ENCODE assay signal across 9 cellular contexts in genomic region chr1:93631626-93632365, GRCh38. TPM values are rescaled to one million over a fixed set of nuclear protein-coding genes. Genes with fewer than 3 reads are reported as not detected.
A peak's percentile ranks its signal among the peaks of the same experiment; 100 is the strongest.
DNase-seq lines count a peak whose midpoint lies in the region; ATAC-seq and TF ChIP-seq lines count a peak whose summit lies in the region.
"Had no signal": no experiment of that assay in that cellular context is flagged by ENCODE, and none has a peak within 500 bp of the region (broad histone marks: within the 10 kb centered on the region; RNA-seq: fewer than 3 reads in every experiment).

No MANE protein-coding gene starts in this region.

- peak; percentile 58 for ATAC-seq in SK-N-SH treated with all-trans-retinoic acid at 6 μM for 48 hours
- ATAC-seq in left colon = peak; percentile 43
- ATAC-seq: effector memory CD8-positive, alpha-beta T cell had no signal

- H3K4me1 ChIP-seq in GM23248 (ENCODE audit: insufficient read depth) = peaks cover 44% of the 10 kb centered on the region
- H3K4me1 ChIP-seq in prostate gland (replicated peaks) = no peaks in the 10 kb centered on the region

- peak in 2 of 4 experiments; percentile 18 to 27 for TF ChIP-seq CTCF in prostate gland (IDR thresholded peaks at IDR 0.05)

- in situ Hi-C loops in GM23248 (cut with MboI) = loop anchor here (10.0 kb wide), 1 partner anchor 173 kb away; no protein-coding TSS in a partner anchor

- H2AFZ ChIP-seq in GM23248 = no peak overlapping the region

- H3F3A ChIP-seq in GM23248 (ENCODE audit: insufficient read depth) = peaks cover 73% of the 10 kb centered on the region

- no peak overlapping the region for H3K9ac ChIP-seq in GM23248

- no peaks in the 10 kb centered on the region for H3K9me3 ChIP-seq in GM23248 (ENCODE audit: low read depth)
- H3K9me3 ChIP-seq in prostate gland = no peaks in the 10 kb centered on the region

- no peak for TF ChIP-seq POLR2A in prostate gland (IDR thresholded peaks at IDR 0.05)

- H3K27ac ChIP-seq in GM23248 = 0 out of 2 replicates have a peak overlapping the region, but pooled peaks have one; percentile 63
- H3K27ac ChIP-seq in substantia nigra (ENCODE audit: low read depth, low read length, poor library complexity, severe bottlenecking) = no peak overlapping the region
- H3K27ac ChIP-seq in prostate gland = no peak overlapping the region

- DNase-seq in DMS53 (lab: John Stamatoyannopoulos, UW) = peak; percentile 60
- no peak for DNase-seq in GM23248
- DNase-seq in left colon = no peak
- no peak for DNase-seq in substantia nigra (lab: John Stamatoyannopoulos, UW)
- DNase-seq in SW480 (ENCODE audit: low spot score) = no peak
- DNase-seq in prostate gland (ENCODE audit: low spot score) = no peak
- no peak for DNase-seq in AG08396 (ENCODE audit: low spot score)
- DNase-seq: effector memory CD8-positive, alpha-beta T cell had no signal

- H3K27me3 ChIP-seq in GM23248 (replicated peaks; ENCODE audit: insufficient read depth) (no peaks in the 10 kb centered on the region), prostate gland (replicated peaks; ENCODE audit: insufficient read depth) (no peaks in the 10 kb centered on the region)

- H3K36me3 ChIP-seq in GM23248 (ENCODE audit: low read depth) = peaks cover 40% of the 10 kb centered on the region; the same call in 1 of the 2 replicates
- no peaks in the 10 kb centered on the region for H3K36me3 ChIP-seq in prostate gland

- H3K79me2 ChIP-seq in GM23248 (ENCODE audit: insufficient read depth) = peaks cover 100% of the 10 kb centered on the region

- 0 out of 2 replicates have a peak, but pooled peaks cover 3% of the 10 kb centered on the region for H4K20me1 ChIP-seq in GM23248 (ENCODE audit: insufficient read depth)

- WGBS in GM23248 (ENCODE audit: low coverage in 1 of 2, low lambda C conversion rate in 2 of 2, missing lambda C conversion rate in 2 of 2), 2 experiments = 88 to 91% methylated on average over 5 of the region's 5 CpGs
- 94% methylated on average over 5 of the region's 5 CpGs for WGBS in prostate gland

- no peaks in the 10 kb centered on the region for H3K9me2 ChIP-seq in GM23248 (ENCODE audit: insufficient read depth)

- intact Hi-C loops in left colon (cut with DNase I, micrococcal nuclease) = loop anchor here (10.0 kb wide), 2 partner anchors 53 to 183 kb away; partner anchors contain the start of gene BCAR3 (in 1 of the 2)
- intact Hi-C loops in prostate gland (cut with DNase I) = loop anchor here (2.0 kb wide), 1 partner anchor 49 kb away; the partner anchor contains the start of gene BCAR3

- H3K4me2 ChIP-seq in GM23248 (ENCODE audit: unreplicated experiment) = no peak overlapping the region

- no peak overlapping the region for H3K4me3 ChIP-seq in GM23248
- H3K4me3 ChIP-seq in prostate gland = no peak overlapping the region

TF ChIP-seq in SK-N-SH treated with all-trans-retinoic acid at 6 μM for 48 hours, 23 proteins besides CTCF, POLR2A, EP300 and RAD21:
- TF ChIP-seq, protein P1, sequence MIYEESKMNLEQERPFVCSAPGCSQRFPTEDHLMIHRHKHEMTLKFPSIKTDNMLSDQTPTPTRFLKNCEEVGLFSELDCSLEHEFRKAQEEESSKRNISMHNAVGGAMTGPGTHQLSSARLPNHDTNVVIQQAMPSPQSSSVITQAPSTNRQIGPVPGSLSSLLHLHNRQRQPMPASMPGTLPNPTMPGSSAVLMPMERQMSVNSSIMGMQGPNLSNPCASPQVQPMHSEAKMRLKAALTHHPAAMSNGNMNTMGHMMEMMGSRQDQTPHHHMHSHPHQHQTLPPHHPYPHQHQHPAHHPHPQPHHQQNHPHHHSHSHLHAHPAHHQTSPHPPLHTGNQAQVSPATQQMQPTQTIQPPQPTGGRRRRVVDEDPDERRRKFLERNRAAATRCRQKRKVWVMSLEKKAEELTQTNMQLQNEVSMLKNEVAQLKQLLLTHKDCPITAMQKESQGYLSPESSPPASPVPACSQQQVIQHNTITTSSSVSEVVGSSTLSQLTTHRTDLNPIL (CRISPR knock-in tag; IDR thresholded peaks at IDR 0.05; ENCODE audit: low read depth) = no peak
- TF ChIP-seq ZNF565 (CRISPR knock-in tag; conservative IDR thresholded peaks at IDR 0.05; ENCODE audit: low read depth) (no peak), ZFP3 (CRISPR knock-in tag; IDR thresholded peaks at IDR 0.05) (no peak), SNAI2 (CRISPR knock-in tag; IDR thresholded peaks at IDR 0.05) (no peak), ZFP30 (CRISPR knock-in tag; IDR thresholded peaks at IDR 0.05) (no peak), CSDC2 (CRISPR knock-in tag; IDR thresholded peaks at IDR 0.05) (no peak), ZC3H10 (CRISPR knock-in tag; IDR thresholded peaks at IDR 0.05) (no peak), GLIS3 (CRISPR knock-in tag; IDR thresholded peaks at IDR 0.05) (no peak), TSHZ2 (CRISPR knock-in tag; IDR thresholded peaks at IDR 0.05) (no peak), ARNTL (CRISPR knock-in tag; IDR thresholded peaks at IDR 0.05; ENCODE audit: borderline replicate concordance, low read depth) (no peak)
- TF ChIP-seq, protein P2, sequence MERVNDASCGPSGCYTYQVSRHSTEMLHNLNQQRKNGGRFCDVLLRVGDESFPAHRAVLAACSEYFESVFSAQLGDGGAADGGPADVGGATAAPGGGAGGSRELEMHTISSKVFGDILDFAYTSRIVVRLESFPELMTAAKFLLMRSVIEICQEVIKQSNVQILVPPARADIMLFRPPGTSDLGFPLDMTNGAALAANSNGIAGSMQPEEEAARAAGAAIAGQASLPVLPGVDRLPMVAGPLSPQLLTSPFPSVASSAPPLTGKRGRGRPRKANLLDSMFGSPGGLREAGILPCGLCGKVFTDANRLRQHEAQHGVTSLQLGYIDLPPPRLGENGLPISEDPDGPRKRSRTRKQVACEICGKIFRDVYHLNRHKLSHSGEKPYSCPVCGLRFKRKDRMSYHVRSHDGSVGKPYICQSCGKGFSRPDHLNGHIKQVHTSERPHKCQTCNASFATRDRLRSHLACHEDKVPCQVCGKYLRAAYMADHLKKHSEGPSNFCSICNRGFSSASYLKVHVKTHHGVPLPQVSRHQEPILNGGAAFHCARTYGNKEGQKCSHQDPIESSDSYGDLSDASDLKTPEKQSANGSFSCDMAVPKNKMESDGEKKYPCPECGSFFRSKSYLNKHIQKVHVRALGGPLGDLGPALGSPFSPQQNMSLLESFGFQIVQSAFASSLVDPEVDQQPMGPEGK (CRISPR knock-in tag; IDR thresholded peaks at IDR 0.05; ENCODE audit: borderline replicate concordance) = no peak
- TF ChIP-seq, protein P3, sequence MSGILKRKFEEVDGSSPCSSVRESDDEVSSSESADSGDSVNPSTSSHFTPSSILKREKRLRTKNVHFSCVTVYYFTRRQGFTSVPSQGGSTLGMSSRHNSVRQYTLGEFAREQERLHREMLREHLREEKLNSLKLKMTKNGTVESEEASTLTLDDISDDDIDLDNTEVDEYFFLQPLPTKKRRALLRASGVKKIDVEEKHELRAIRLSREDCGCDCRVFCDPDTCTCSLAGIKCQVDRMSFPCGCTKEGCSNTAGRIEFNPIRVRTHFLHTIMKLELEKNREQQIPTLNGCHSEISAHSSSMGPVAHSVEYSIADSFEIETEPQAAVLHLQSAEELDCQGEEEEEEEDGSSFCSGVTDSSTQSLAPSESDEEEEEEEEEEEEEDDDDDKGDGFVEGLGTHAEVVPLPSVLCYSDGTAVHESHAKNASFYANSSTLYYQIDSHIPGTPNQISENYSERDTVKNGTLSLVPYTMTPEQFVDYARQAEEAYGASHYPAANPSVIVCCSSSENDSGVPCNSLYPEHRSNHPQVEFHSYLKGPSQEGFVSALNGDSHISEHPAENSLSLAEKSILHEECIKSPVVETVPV (CRISPR knock-in tag; IDR thresholded peaks at IDR 0.05) = no peak

RNA-seq across cellular contexts. Expression of gene BCAR3, which starts 49.8 kb away (rescaled TPM):
- 79.5 and 83.2 TPM in 2 replicates for total RNA-seq in GM23248 (2014; rRNA removed; shearing (Covaris generic))
- 62.2 and 65.1 TPM in 2 replicates for polyA plus RNA-seq in GM23248 (2016; fragmentation: Nextera tagmentation; extraction: Ambion mirVana)
- 10 to 100 TPM; 64.0 to 79.0 TPM for total RNA-seq in left colon
- total RNA-seq in prostate gland = 10 to 100 TPM; 22.9 to 52.8 TPM
